ENCODE assay signal across 15 cellular contexts in genomic region chr17:56598471-56598870, GRCh38. TPM values are rescaled to one million over a fixed set of nuclear protein-coding genes. Genes with fewer than 3 reads are reported as not detected.
DNase-seq lines count a peak whose midpoint lies in the region; ATAC-seq lines count a peak whose summit lies in the region.
"Had no signal": no experiment of that assay in that cellular context is flagged by ENCODE, and none has a peak within 500 bp of the region (broad histone marks: within the 10 kb centered on the region; RNA-seq: fewer than 3 reads in every experiment).

No MANE protein-coding gene starts in this region.

- H3K4me3 ChIP-seq in CD4-positive, alpha-beta memory T cell (ENCODE audit: low read length in 2 of 2), result no peak overlapping the region
- H3K4me3 ChIP-seq in effector memory CD4-positive, alpha-beta T cell (ENCODE audit: insufficient read depth, low read depth, low read length, poor library complexity, severe bottlenecking), result no peak overlapping the region

- peaks cover 24 to 67% (median 47%) of the 10 kb centered on the region in 4 donors for H3K4me1 Mint-ChIP-seq in CD4-positive, alpha-beta memory T cell
- H3K4me1 Mint-ChIP-seq in activated T-helper 17 cell treated with anti-CD3 and anti-CD28 coated beads, Interleukin-2, amount 50 U/mL, for 72 hours, result no peaks in the 10 kb centered on the region
- peaks cover 39 to 78% (median 65%) of the 10 kb centered on the region in 4 donors for H3K4me1 Mint-ChIP-seq in naive thymus-derived CD8-positive, alpha-beta T cell

- H3K27me3 ChIP-seq in CD4-positive, alpha-beta memory T cell (ENCODE audit: insufficient read depth, low read length), result peaks cover 20% of the 10 kb centered on the region
- H3K27me3 ChIP-seq in effector memory CD4-positive, alpha-beta T cell (replicated peaks; ENCODE audit: control insufficient read depth, insufficient read depth, low read length, poor library complexity, severe bottlenecking), result peaks cover 39% of the 10 kb centered on the region

- peaks cover 0 to 3% (median 0%) of the 10 kb centered on the region in 8 donors for H3K9me3 Mint-ChIP-seq in CD4-positive, alpha-beta memory T cell
- no peaks in the 10 kb centered on the region for H3K9me3 Mint-ChIP-seq in activated T-helper 17 cell treated with anti-CD3 and anti-CD28 coated beads, Interleukin-2, amount 50 U/mL, for 72 hours
- no peaks in the 10 kb centered on the region for H3K9me3 Mint-ChIP-seq in naive thymus-derived CD8-positive, alpha-beta T cell
- H3K9me3 Mint-ChIP-seq: natural killer cell had no signal

- H3K27ac ChIP-seq in CD4-positive, alpha-beta memory T cell (ENCODE audit: low read depth, low read length), result no peak overlapping the region
- H3K27ac ChIP-seq in effector memory CD4-positive, alpha-beta T cell (ENCODE audit: insufficient read depth, low read length, poor library complexity, severe bottlenecking), result no peak overlapping the region
- H3K27ac ChIP-seq: breast epithelium had no signal

- H3K27ac Mint-ChIP-seq in CD4-positive, alpha-beta memory T cell, result peak overlapping the region in 2 of 7 donors; percentile 16 to 65
- H3K27ac Mint-ChIP-seq in activated T-helper 17 cell treated with anti-CD3 and anti-CD28 coated beads, Interleukin-2, amount 50 U/mL, for 72 hours, result no peak overlapping the region
- H3K27ac Mint-ChIP-seq in naive thymus-derived CD8-positive, alpha-beta T cell, result peak overlapping the region; percentile 87 to 100 (median 98)
- H3K27ac Mint-ChIP-seq: activated CD8-positive, alpha-beta memory T cell treated with anti-CD3 and anti-CD28 coated beads, Interleukin-2, amount 10 ng/mL, durations not matched to agents 7 days and 5 days; natural killer cell had no signal

- H3K4me1 ChIP-seq in CD4-positive, alpha-beta memory T cell (ENCODE audit: insufficient read depth, low read length), result peaks cover 68% of the 10 kb centered on the region
- H3K4me1 ChIP-seq in effector memory CD4-positive, alpha-beta T cell (ENCODE audit: control insufficient read depth, insufficient read depth, low read length, poor library complexity, severe bottlenecking), result peaks cover 25% of the 10 kb centered on the region

- H3K36me3 ChIP-seq in CD4-positive, alpha-beta memory T cell (ENCODE audit: insufficient read depth, low read length), result no peaks in the 10 kb centered on the region
- H3K36me3 ChIP-seq in effector memory CD4-positive, alpha-beta T cell (ENCODE audit: control insufficient read depth, insufficient read depth, low read length), result no peaks in the 10 kb centered on the region
- H3K36me3 ChIP-seq: breast epithelium had no signal

- ATAC-seq in activated T-helper 17 cell treated with anti-CD3 and anti-CD28 coated beads, Interleukin-2, amount 50 U/mL, for 72 hours (replicated peaks), result no peak
- no peak for ATAC-seq in naive thymus-derived CD8-positive, alpha-beta T cell
- ATAC-seq in HG03439 (IDR thresholded peaks at IDR 0.05; ENCODE audit: unreplicated experiment) (no peak), HG03139 (IDR thresholded peaks at IDR 0.05; ENCODE audit: unreplicated experiment) (no peak)
- ATAC-seq: activated CD8-positive, alpha-beta memory T cell treated with anti-CD3 and anti-CD28 coated beads, Interleukin-2, amount 10 ng/mL, durations not matched to agents 7 days and 5 days; natural killer cell had no signal

- no peak for DNase-seq in CD4-positive, alpha-beta memory T cell
- DNase-seq in HT1080 (ENCODE audit: low read depth) (peak; percentile 68), amniotic stem cell (lab: John Stamatoyannopoulos, UW) (no peak)
- DNase-seq in naive thymus-derived CD8-positive, alpha-beta T cell, result no peak
- DNase-seq in effector memory CD4-positive, alpha-beta T cell, result no peak
- DNase-seq: activated CD8-positive, alpha-beta memory T cell treated with anti-CD3 and anti-CD28 coated beads, Interleukin-2, amount 10 ng/mL, durations not matched to agents 7 days and 5 days; natural killer cell; NCI-H1417 treated with DMSO at 0.1 percent for 48 hours; NK-92 treated with Interleukin-12 subunit alpha and Interleukin-12 subunit beta, amount 100 ng/mL, for 24 hours; stimulated activated CD4-positive, alpha-beta T cell treated with anti-CD3 and anti-CD28 coated beads, Interleukin-15, amount 100 ng/mL, for 24 hours had no signal

- H3K27me3 Mint-ChIP-seq in CD4-positive, alpha-beta memory T cell, result peaks cover 24 to 38% of the 10 kb centered on the region in 2 donors
- peaks cover 37% of the 10 kb centered on the region for H3K27me3 Mint-ChIP-seq in activated T-helper 17 cell treated with anti-CD3 and anti-CD28 coated beads, Interleukin-2, amount 50 U/mL, for 72 hours
- H3K27me3 Mint-ChIP-seq in naive thymus-derived CD8-positive, alpha-beta T cell, result peaks cover 0 to 23% (median 0%) of the 10 kb centered on the region in 5 donors

- POLR2A ChIA-PET in CD4-positive, alpha-beta memory T cell (lab: Charles Lee; ENCODE audit: partially characterized antibody), result no interaction called here
- POLR2A ChIA-PET in naive thymus-derived CD8-positive, alpha-beta T cell (lab: Charles Lee), result interaction anchor here (0.7 to 15.8 kb wide), 6 partner anchors 8 to 181 kb away, joined by 3 to 349 read pairs (median 22); no protein-coding TSS in a partner anchor

- intact Hi-C loops in CD4-positive, alpha-beta memory T cell (cut with micrococcal nuclease), result no loop called here

- peak overlapping the region in 5 of 8 donors; percentile 18 to 81 (median 48) for H3K4me3 Mint-ChIP-seq in CD4-positive, alpha-beta memory T cell
- peak overlapping the region; percentile 46 for H3K4me3 Mint-ChIP-seq in activated T-helper 17 cell treated with anti-CD3 and anti-CD28 coated beads, Interleukin-2, amount 50 U/mL, for 72 hours
- H3K4me3 Mint-ChIP-seq in naive thymus-derived CD8-positive, alpha-beta T cell, result peak overlapping the region; percentile 52 to 98 (median 82)
- H3K4me3 Mint-ChIP-seq: activated CD8-positive, alpha-beta memory T cell treated with anti-CD3 and anti-CD28 coated beads, Interleukin-2, amount 10 ng/mL, durations not matched to agents 7 days and 5 days; natural killer cell had no signal

- CTCF ChIA-PET in CD4-positive, alpha-beta memory T cell (lab: Charles Lee; ENCODE audit: partially characterized antibody), result interaction anchor here (1.5 kb wide), 1 partner anchor 117 kb away, joined by 5 read pairs; no protein-coding TSS in a partner anchor

- no peaks in the 10 kb centered on the region for H3K9me3 ChIP-seq in CD4-positive, alpha-beta memory T cell (ENCODE audit: control insufficient read depth in 1 of 2, low read length in 2 of 2)
- H3K9me3 ChIP-seq in effector memory CD4-positive, alpha-beta T cell (ENCODE audit: control insufficient read depth, low read length), result no peaks in the 10 kb centered on the region
- H3K9me3 ChIP-seq: breast epithelium had no signal

- peaks cover 0 to 3% of the 10 kb centered on the region in 2 donors for H3K36me3 Mint-ChIP-seq in CD4-positive, alpha-beta memory T cell
- H3K36me3 Mint-ChIP-seq in activated T-helper 17 cell treated with anti-CD3 and anti-CD28 coated beads, Interleukin-2, amount 50 U/mL, for 72 hours (ENCODE audit: low read depth), result no peaks in the 10 kb centered on the region
- peaks cover 0 to 2% (median 0%) of the 10 kb centered on the region in 3 donors for H3K36me3 Mint-ChIP-seq in naive thymus-derived CD8-positive, alpha-beta T cell
- H3K36me3 Mint-ChIP-seq: activated CD8-positive, alpha-beta memory T cell treated with anti-CD3 and anti-CD28 coated beads, Interleukin-2, amount 10 ng/mL, durations not matched to agents 7 days and 5 days; natural killer cell had no signal

RNA-seq across cellular contexts. Expression of gene NOG, which starts 5.0 kb away (rescaled TPM):
- total RNA-seq in CD4-positive, alpha-beta memory T cell, result 10 to 100 TPM; 15.4 to 16.2 TPM
- polyA plus RNA-seq in CD4-positive, alpha-beta memory T cell, result 1 to 10 TPM in 1 of 2 donors, under 1 TPM in 1; 0.88 to 3.6 TPM
- 28.4 and 36.1 TPM in 2 replicates for total RNA-seq in HT1080 (2014; rRNA removed; shearing (Covaris generic))
- 21.0 and 22.0 TPM in 2 replicates for polyA plus RNA-seq in HT1080 (2015; cell fraction: cytosol; rRNA removed)
- polyA plus RNA-seq in HT1080 (2015; cell fraction: nucleus; rRNA removed), result 16.8 and 19.4 TPM in 2 replicates
- total RNA-seq in activated T-helper 17 cell treated with anti-CD3 and anti-CD28 coated beads, Interleukin-2, amount 50 U/mL, for 72 hours, result under 1 TPM; 0.13 to 0.93 TPM
- total RNA-seq in naive thymus-derived CD8-positive, alpha-beta T cell, result 100 to 1,000 TPM; 108 to 114 TPM
- polyA plus RNA-seq in naive thymus-derived CD8-positive, alpha-beta T cell, result 10 to 100 TPM; 23.4 to 54.8 (median 49.9) TPM
- total RNA-seq: activated CD8-positive, alpha-beta memory T cell treated with anti-CD3 and anti-CD28 coated beads, Interleukin-2, amount 10 ng/mL, durations not matched to agents 7 days and 5 days; T-helper 1 cell treated with Interleukin-12 subunit alpha and Interleukin-12 subunit beta and Interleukin-4 antibody, amounts not matched to agents 30 ng/mL and 1 ng/mL, for 36 hours had no signal

Comparison
In these comparisons a context has a peak if more than half of its experiments do, and no peak if none do; other contexts are left out.
1. RNA of gene NOG, which starts 5.0 kb away (total RNA-seq): 108 to 114 TPM in naive thymus-derived CD8-positive, alpha-beta T cell, 28.4 to 36.1 TPM in HT1080 and 15.4 to 16.2 TPM in CD4-positive, alpha-beta memory T cell; 0.13 to 0.93 TPM in activated T-helper 17 cell treated with anti-CD3 and anti-CD28 coated beads, Interleukin-2, amount 50 U/mL, for 72 hours; every median in the first group is over 4 times any median in the second.
2. Peak in every context shown above with its lines, with median percentiles within 50 percentile points of each other: H3K4me3 Mint-ChIP-seq.